ENCODE assay signal across 11 cellular contexts in genomic region chr17:73226556-73227172, GRCh38. TPM values are rescaled to one million over a fixed set of nuclear protein-coding genes. Genes with fewer than 3 reads are reported as not detected.
DNase-seq lines count a peak whose midpoint lies in the region; ATAC-seq and TF ChIP-seq lines count a peak whose summit lies in the region.
"Had no signal": no experiment of that assay in that cellular context is flagged by ENCODE, and none has a peak within 500 bp of the region (broad histone marks: within the 10 kb centered on the region; RNA-seq: fewer than 3 reads in every experiment).

No MANE protein-coding gene starts in this region.

- peak overlapping the region; percentile 61 for H3K4me3 Mint-ChIP-seq in activated T-cell treated with anti-CD3 and anti-CD28 coated beads, Interleukin-2, amount 50 U/mL, for 4 hours
- H3K4me3 Mint-ChIP-seq in stimulated activated memory B cell treated with anti-CD40 and anti-IgM and Interleukin-4, amounts not matched to agents 10 μg/mL and 1 μg/mL and 100 μg/mL, for 72 hours: no peak overlapping the region

- H3K36me3 Mint-ChIP-seq in activated T-cell treated with anti-CD3 and anti-CD28 coated beads, Interleukin-2, amount 50 U/mL, for 4 hours (ENCODE audit: insufficient read depth): peaks cover 9% of the 10 kb centered on the region
- H3K36me3 Mint-ChIP-seq in stimulated activated memory B cell treated with anti-CD40 and anti-IgM and Interleukin-4, amounts not matched to agents 10 μg/mL and 1 μg/mL and 100 μg/mL, for 72 hours: peaks cover 10% of the 10 kb centered on the region

- TF ChIP-seq POLR2A in esophagus muscularis mucosa (IDR thresholded peaks at IDR 0.05; ENCODE audit: low read depth): no peak

- ATAC-seq in activated T-cell treated with anti-CD3 and anti-CD28 coated beads, Interleukin-2, amount 50 U/mL, for 4 hours: peak; percentile 36 to 45
- ATAC-seq in stimulated activated memory B cell treated with anti-CD40 and anti-IgM and Interleukin-4, amounts not matched to agents 10 μg/mL and 1 μg/mL and 100 μg/mL, for 72 hours: no peak

- no peak for DNase-seq in activated T-cell treated with anti-CD3 and anti-CD28 coated beads, Interleukin-2, amount 50 U/mL, for 4 hours
- DNase-seq in activated T-cell treated with anti-CD3 and anti-CD28 coated beads for 4 hours (no peak), SK-N-SH (no peak), esophagus muscularis mucosa (ENCODE audit: extremely low spot score) (no peak), SW 1271 (lab: John Stamatoyannopoulos, UW) (no peak), kidney glomerular epithelial cell (lab: John Stamatoyannopoulos, UW) (no peak)
- DNase-seq in stimulated activated CD8-positive, alpha-beta memory T cell treated with anti-CD3 and anti-CD28 coated beads, Interleukin-4, amount 100 ng/mL, for 48 hours: no peak
- DNase-seq: Peyer's patch had no signal

- peaks cover 27% of the 10 kb centered on the region for H3F3A ChIP-seq in SK-N-SH (replicated peaks; ENCODE audit: insufficient read depth)

- peak overlapping the region; percentile 24 for H3K27ac Mint-ChIP-seq in stimulated activated memory B cell treated with anti-CD40 and anti-IgM and Interleukin-4, amounts not matched to agents 10 μg/mL and 1 μg/mL and 100 μg/mL, for 72 hours

- H3K9ac ChIP-seq in SK-N-SH: peak overlapping the region; percentile 19; the same call in 1 of the 2 replicates

- H3K4me3 ChIP-seq in SK-N-SH (ENCODE audit: low read depth in 2 of 2, low read length in 1 of 2) (peak overlapping the region in 1 of 2 experiments; percentile 7; a peak in 1 of 4 replicates), esophagus muscularis mucosa (no peak overlapping the region)
- H3K4me3 ChIP-seq: lung, Peyer's patch, right atrium auricular region had no signal

- H3K27me3 Mint-ChIP-seq in activated T-cell treated with anti-CD3 and anti-CD28 coated beads, Interleukin-2, amount 50 U/mL, for 4 hours (ENCODE audit: low read depth): no peaks in the 10 kb centered on the region
- no peaks in the 10 kb centered on the region for H3K27me3 Mint-ChIP-seq in stimulated activated memory B cell treated with anti-CD40 and anti-IgM and Interleukin-4, amounts not matched to agents 10 μg/mL and 1 μg/mL and 100 μg/mL, for 72 hours

- H3K4me1 Mint-ChIP-seq in activated T-cell treated with anti-CD3 and anti-CD28 coated beads, Interleukin-2, amount 50 U/mL, for 4 hours (ENCODE audit: low read depth): peaks cover 65% of the 10 kb centered on the region
- H3K4me1 Mint-ChIP-seq in stimulated activated memory B cell treated with anti-CD40 and anti-IgM and Interleukin-4, amounts not matched to agents 10 μg/mL and 1 μg/mL and 100 μg/mL, for 72 hours: peaks cover 61% of the 10 kb centered on the region

- H3K36me3 ChIP-seq in SK-N-SH (replicated peaks in 1 of 2; ENCODE audit: control insufficient read depth in 1 of 2, insufficient read depth in 2 of 2, low read length in 1 of 2): peaks cover 3 to 5% of the 10 kb centered on the region in 2 experiments
- peaks cover 0 to 8% (median 2%) of the 10 kb centered on the region in 4 donors for H3K36me3 ChIP-seq in esophagus muscularis mucosa
- H3K36me3 ChIP-seq: Peyer's patch, right atrium auricular region had no signal

- H3K9me3 ChIP-seq in SK-N-SH: no peaks in the 10 kb centered on the region
- H3K9me3 ChIP-seq in esophagus muscularis mucosa: no peaks in the 10 kb centered on the region
- H3K9me3 ChIP-seq: Peyer's patch, right atrium auricular region had no signal

- H3K9me2 ChIP-seq in SK-N-SH: no peaks in the 10 kb centered on the region

- POLR2A ChIA-PET in SK-N-SH (lab: Yijun Ruan, JAX): no interaction called here

- peaks cover 39% of the 10 kb centered on the region for H4K20me1 ChIP-seq in SK-N-SH (ENCODE audit: insufficient read depth)

- TF ChIP-seq EP300 in SK-N-SH (IDR thresholded peaks at IDR 0.05; ENCODE audit: borderline replicate concordance in 1 of 2, low read depth in 1 of 2, low read length in 1 of 2): no peak
- TF ChIP-seq EP300 in esophagus muscularis mucosa (IDR thresholded peaks at IDR 0.05): no peak

- no peak overlapping the region for H2AFZ ChIP-seq in SK-N-SH (ENCODE audit: low read depth)

- peaks cover 95% of the 10 kb centered on the region for H3K79me2 ChIP-seq in SK-N-SH (ENCODE audit: insufficient read depth)

- H3K27ac ChIP-seq in SK-N-SH (ENCODE audit: low read depth in 2 of 2, low read length in 1 of 2) (peak overlapping the region; percentile 7 to 30; a peak in 3 of 4 replicates), esophagus muscularis mucosa (replicated peaks in 1 of 4) (peak overlapping the region; percentile 4 to 30 (median 16))
- H3K27ac ChIP-seq: Peyer's patch had no signal

- no peak for TF ChIP-seq CTCF in SK-N-SH (IDR thresholded peaks at IDR 0.05)
- no peak for TF ChIP-seq CTCF in esophagus muscularis mucosa (IDR thresholded peaks at IDR 0.05)

- intact Hi-C loops in esophagus muscularis mucosa (cut with DNase I): no loop called here

- peak overlapping the region; percentile 49 for H3K4me2 ChIP-seq in SK-N-SH

- H3K27me3 ChIP-seq in SK-N-SH (ENCODE audit: insufficient read depth): no peaks in the 10 kb centered on the region
- no peaks in the 10 kb centered on the region for H3K27me3 ChIP-seq in esophagus muscularis mucosa
- H3K27me3 ChIP-seq: Peyer's patch, right atrium auricular region had no signal

- CTCF ChIA-PET in SK-N-SH (lab: Yijun Ruan, JAX): interaction anchor here (1.0 to 2.1 kb wide), 6 partner anchors 14 to 501 kb away, joined by 3 to 11 read pairs (median 6); no protein-coding TSS in a partner anchor

- 77% methylated on average over 3 of the region's 3 CpGs for WGBS in SK-N-SH (ENCODE audit: low lambda C conversion rate)
- 42% methylated on average over 3 of the region's 3 CpGs for WGBS in esophagus muscularis mucosa

- TF ChIP-seq RAD21 in SK-N-SH (IDR thresholded peaks at IDR 0.05; ENCODE audit: low read length): no peak

- H3K9me3 Mint-ChIP-seq in activated T-cell treated with anti-CD3 and anti-CD28 coated beads, Interleukin-2, amount 50 U/mL, for 4 hours: no peaks in the 10 kb centered on the region
- no peaks in the 10 kb centered on the region for H3K9me3 Mint-ChIP-seq in stimulated activated memory B cell treated with anti-CD40 and anti-IgM and Interleukin-4, amounts not matched to agents 10 μg/mL and 1 μg/mL and 100 μg/mL, for 72 hours

- H3K4me1 ChIP-seq in SK-N-SH (ENCODE audit: control insufficient read depth in 1 of 2, insufficient read depth in 2 of 2, low read depth in 1 of 2, low read length in 1 of 2): peaks cover 25 to 35% of the 10 kb centered on the region in 2 experiments
- peaks cover 45 to 65% (median 60%) of the 10 kb centered on the region in 4 donors for H3K4me1 ChIP-seq in esophagus muscularis mucosa

TF ChIP-seq in SK-N-SH, 30 proteins besides CTCF, POLR2A, EP300 and RAD21:
- TF ChIP-seq CHD2 (IDR thresholded peaks at IDR 0.05; ENCODE audit: low read length, partially characterized antibody) (no peak), GATA2 (CRISPR knock-in tag; IDR thresholded peaks at IDR 0.05) (no peak)
TF ChIP-seq in SK-N-SH: peak in this region for 0.

RNA-seq across cellular contexts. Expression of gene COG1, which starts 33.8 kb away (rescaled TPM):
- total RNA-seq in activated T-cell treated with anti-CD3 and anti-CD28 coated beads, Interleukin-2, amount 50 U/mL, for 4 hours: 10 to 100 TPM; 26.6 to 31.8 (median 29.0) TPM
- 52.8 and 53.1 TPM in 2 replicates for polyA plus RNA-seq in SK-N-SH (2012; rRNA removed)
- 21.9 and 24.1 TPM in 2 replicates for polyA plus RNA-seq in SK-N-SH (2012; cell fraction: cytosol; rRNA removed)
- polyA plus RNA-seq in SK-N-SH (2012; cell fraction: nucleus; rRNA removed): 159 and 187 TPM in 2 replicates
- 10 to 100 TPM; 19.1 to 36.5 (median 27.3) TPM for total RNA-seq in esophagus muscularis mucosa

RNA-seq across cellular contexts. Expression of gene CPSF4L, which starts 35.0 kb away (rescaled TPM):
- total RNA-seq in activated T-cell treated with anti-CD3 and anti-CD28 coated beads, Interleukin-2, amount 50 U/mL, for 4 hours: not detected
- polyA plus RNA-seq in SK-N-SH (2012; rRNA removed): 0.10 TPM in 1 of 2 replicates, not detected in the other
- not detected in 2 replicates for polyA plus RNA-seq in SK-N-SH (2012; cell fraction: cytosol; rRNA removed)
- not detected in 2 replicates for polyA plus RNA-seq in SK-N-SH (2012; cell fraction: nucleus; rRNA removed)
- not detected for total RNA-seq in esophagus muscularis mucosa
- total RNA-seq: lung, Peyer's patch, right atrium auricular region had no signal
- polyA plus RNA-seq: lung had no signal
